30 cellular contexts compared by ENCODE assay signal in the genomic region with DNA sequence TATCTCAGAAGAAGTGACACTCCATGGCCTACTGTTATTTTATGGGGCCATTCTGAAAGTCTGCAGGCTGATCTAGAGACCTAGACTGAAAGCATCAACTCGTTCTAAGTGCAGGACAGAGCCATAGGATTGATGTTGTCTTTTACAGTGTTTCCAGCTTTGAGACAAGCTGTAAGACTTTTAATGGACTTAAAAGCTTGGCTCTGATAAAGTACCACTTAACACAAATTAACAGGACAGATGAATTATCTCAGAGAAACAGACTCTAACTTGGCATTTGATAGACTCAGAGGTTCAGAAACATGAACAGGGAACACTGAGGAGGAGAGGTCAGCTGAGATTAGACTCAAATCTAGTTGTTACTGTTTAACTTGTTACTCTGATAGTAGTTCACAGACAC.
"Had no signal": no experiment of that assay in that cellular context is flagged by ENCODE, and none has a peak within 500 bp of the region (broad histone marks: within the 10 kb centered on the region; RNA-seq: fewer than 3 reads in every experiment).

No MANE protein-coding gene starts in this region.

- H3K4me1 ChIP-seq: body of pancreas, esophagus muscularis mucosa, foreskin keratinocyte, gastrocnemius medialis, heart left ventricle had no signal

- ATAC-seq: activated CD4-positive, alpha-beta T cell treated with anti-CD3 and anti-CD28 coated beads for 36 hours; activated CD8-positive, alpha-beta memory T cell treated with anti-CD3 and anti-CD28 coated beads, Interleukin-2, amount 10 ng/mL, durations not matched to agents 7 days and 5 days; activated CD8-positive, alpha-beta T cell treated with anti-CD3 and anti-CD28 coated beads, Interleukin-2, amount 10 ng/mL, durations not matched to agents 7 days and 5 days; body of pancreas; effector memory CD8-positive, alpha-beta T cell; foreskin keratinocyte; gastrocnemius medialis; heart left ventricle; T-helper 17 cell had no signal

- H3K9me3 ChIP-seq: body of pancreas, gastrocnemius medialis had no signal

- H3K36me3 ChIP-seq: esophagus muscularis mucosa, gastrocnemius medialis, heart left ventricle had no signal

- H3K4me3 ChIP-seq: body of pancreas, esophagus muscularis mucosa, gastrocnemius medialis, heart left ventricle had no signal

- H3K27me3 ChIP-seq: body of pancreas, esophagus muscularis mucosa, foreskin keratinocyte, gastrocnemius medialis, heart left ventricle had no signal

- FAIRE-seq: colon had no signal

- H3K27ac ChIP-seq: body of pancreas, esophagus muscularis mucosa, foreskin keratinocyte, gastrocnemius medialis, heart left ventricle had no signal

- DNase-seq: activated CD4-positive, alpha-beta memory T cell treated with anti-CD3 and anti-CD28 coated beads for 36 hours; activated CD4-positive, alpha-beta T cell treated with anti-CD3 and anti-CD28 coated beads for 36 hours; activated CD4-positive, alpha-beta T cell treated with anti-CD3 and anti-CD28 coated beads, Interleukin-2, amount 10 ng/mL, durations not matched to agents 24 days and 14 days; activated CD4-positive, CD25-positive, alpha-beta regulatory T cell; activated CD4-positive, CD25-positive, alpha-beta regulatory T cell treated with anti-CD3 and anti-CD28 coated beads, Interleukin-2, amount 50 U/mL, for 72 hours; activated CD8-positive, alpha-beta memory T cell treated with anti-CD3 and anti-CD28 coated beads, Interleukin-2, amount 10 ng/mL, durations not matched to agents 7 days and 5 days; activated CD8-positive, alpha-beta memory T cell treated with anti-CD3 and anti-CD28 coated beads, Interleukin-2, amount 50 U/mL, for 4 hours; activated CD8-positive, alpha-beta T cell treated with anti-CD3 and anti-CD28 coated beads, Interleukin-2, amount 10 ng/mL, durations not matched to agents 7 days and 5 days; activated gamma-delta T cell; activated naive CD4-positive, alpha-beta T cell; activated naive CD4-positive, alpha-beta T cell treated with anti-CD3 and anti-CD28 coated beads, Interleukin-2, amount 50 U/mL, for 16 hours; activated T-cell treated with anti-CD3 and anti-CD28 coated beads, Interleukin-2, amount 50 U/mL, for 1 hour; activated T-cell treated with anti-CD3 and anti-CD28 coated beads, Interleukin-2, amount 50 U/mL, for 48 hours; amniotic stem cell; aorta; body of pancreas; caudate nucleus; cortex of kidney; dermis blood vessel endothelial cell; effector CD4-positive, alpha-beta T cell; effector memory CD8-positive, alpha-beta T cell; erythroblast; foreskin keratinocyte; gastrocnemius medialis; glutamatergic neuron; heart left ventricle; T-helper 17 cell; T1000 had no signal
